ENCODE assay signal across 7 cellular contexts in the genomic region with DNA sequence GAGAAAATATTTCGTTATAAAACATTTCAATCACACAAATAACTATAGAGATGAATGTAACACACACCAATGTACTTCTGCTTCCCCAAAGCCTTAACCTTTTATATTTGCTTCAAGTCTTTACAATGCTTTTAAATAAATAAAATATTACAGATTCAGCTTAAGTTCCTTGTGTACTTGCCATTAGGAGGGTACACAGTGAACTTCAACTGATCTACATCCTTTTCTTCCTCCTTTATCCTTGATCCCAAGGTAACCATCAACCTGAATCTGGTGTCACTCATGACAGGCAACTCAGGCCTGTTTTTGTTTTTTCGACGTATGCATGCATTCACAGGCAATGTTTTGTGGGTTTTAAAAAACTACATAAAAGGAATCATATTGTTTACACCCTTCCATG.
"Had no signal": no experiment of that assay in that cellular context is flagged by ENCODE, and none has a peak within 500 bp of the region (broad histone marks: within the 10 kb centered on the region; RNA-seq: fewer than 3 reads in every experiment).

No MANE protein-coding gene starts in this region.

- ATAC-seq: HepG2, K562 had no signal

- H3K27me3 Mint-ChIP-seq: IgD-negative memory B cell had no signal

- H3K36me3 Mint-ChIP-seq: IgD-negative memory B cell had no signal

- H3K27ac Mint-ChIP-seq: IgD-negative memory B cell had no signal

- H3K4me3 ChIP-seq: K562 had no signal

- H3K4me3 Mint-ChIP-seq: IgD-negative memory B cell had no signal

- FAIRE-seq: HepG2 had no signal

- H3K27ac ChIP-seq: HL-60 had no signal

- DNase-seq: IMR-90, KBM-7, KG1 had no signal

- H3K9me3 Mint-ChIP-seq: IgD-negative memory B cell had no signal
